In genomic region chr1:228365321-228366061, GRCh38 we compare ENCODE assay signal across 17 cellular contexts. TPM values are rescaled to one million over a fixed set of nuclear protein-coding genes. Genes with fewer than 3 reads are reported as not detected.
DNase-seq lines count a peak whose midpoint lies in the region; ATAC-seq and TF ChIP-seq lines count a peak whose summit lies in the region.
"Had no signal": no experiment of that assay in that cellular context is flagged by ENCODE, and none has a peak within 500 bp of the region (broad histone marks: within the 10 kb centered on the region; RNA-seq: fewer than 3 reads in every experiment).

No MANE protein-coding gene starts in this region.

- intact Hi-C loops in heart left ventricle (cut with DNase I) (no loop called here), tibial artery (cut with DNase I; ENCODE audit: low total_unique reads) (no loop called here)

- WGBS in heart left ventricle, 4 donors = 71 to 80% (median 79%) methylated on average over 11 to 20 of the region's 20 CpGs
- no CpG with 5 or more reads among the region's 20 CpGs for WGBS in neuronal stem cell (ENCODE audit: extremely low coverage in 2 of 2, insufficient read length in 2 of 2, insufficient replicate concordance in 1 of 2), 2 donors

- no peak overlapping the region for H4K8ac ChIP-seq in neuronal stem cell (ENCODE audit: low read depth, low read length)

- TF ChIP-seq CTCF in heart left ventricle (IDR thresholded peaks at IDR 0.05) = no peak
- TF ChIP-seq CTCF in tibial artery (IDR thresholded peaks at IDR 0.05) = no peak
- TF ChIP-seq CTCF in GM20000 (IDR thresholded peaks at IDR 0.05; ENCODE audit: extremely low read depth, missing control alignments) = no peak

- H2BK15ac ChIP-seq in neuronal stem cell (ENCODE audit: low read length) = no peak overlapping the region

- no peak for TF ChIP-seq POLR2A in heart left ventricle (IDR thresholded peaks at IDR 0.05)

- H2BK12ac ChIP-seq in neuronal stem cell (ENCODE audit: low read length) = peak overlapping the region; percentile 73

- no peak overlapping the region for H3K4me3 ChIP-seq in heart left ventricle
- H3K4me3 ChIP-seq in neuronal stem cell (ENCODE audit: low read length in 2 of 2) = no peak overlapping the region
- no peak overlapping the region for H3K4me3 ChIP-seq in tibial artery

- H2BK120ac ChIP-seq in neuronal stem cell (ENCODE audit: low read depth, low read length) = no peak overlapping the region

- DNase-seq in activated naive CD8-positive, alpha-beta T cell treated with anti-CD3 and anti-CD28 coated beads, Interleukin-2, amount 10 ng/mL, durations not matched to agents 7 days and 5 days = peak; percentile 24
- no peak for DNase-seq in activated naive CD8-positive, alpha-beta T cell treated with anti-CD3 and anti-CD28 coated beads, Interleukin-2, amount 50 U/mL, for 24 hours
- peak in 3 of 5 donors; percentile 5 to 28 (median 25) for DNase-seq in heart left ventricle
- DNase-seq in neuronal stem cell (ENCODE audit: low spot score) = no peak
- peak; percentile 16 to 37 for DNase-seq in tibial artery
- no peak for DNase-seq in pons (ENCODE audit: low spot score)
- DNase-seq in effector CD4-positive, alpha-beta T cell = no peak
- no peak for DNase-seq in GM20000 (ENCODE audit: low spot score)
- DNase-seq: COR-L47, KBM-7, NCI-H1436 treated with DMSO at 0.1 percent for 48 hours, NCI-H2081 treated with DMSO at 0.1 percent for 48 hours, NCI-H2227 treated with DMSO at 0.1 percent for 48 hours, NCI-H526 had no signal

- H3K4ac ChIP-seq in neuronal stem cell (ENCODE audit: low read length) = no peak overlapping the region

- peaks cover 4% of the 10 kb centered on the region for H3K79me1 ChIP-seq in neuronal stem cell (ENCODE audit: low read depth, low read length)

- no peak overlapping the region for H3K4me2 ChIP-seq in neuronal stem cell (ENCODE audit: insufficient read depth, low read length, poor library complexity, severe bottlenecking)

- H3K27ac Mint-ChIP-seq in activated naive CD8-positive, alpha-beta T cell treated with anti-CD3 and anti-CD28 coated beads, Interleukin-2, amount 10 ng/mL, durations not matched to agents 7 days and 5 days = no peak overlapping the region
- no peak overlapping the region for H3K27ac Mint-ChIP-seq in activated naive CD8-positive, alpha-beta T cell treated with anti-CD3 and anti-CD28 coated beads, Interleukin-2, amount 50 U/mL, for 24 hours

- peak overlapping the region; percentile 75 for H2BK5ac ChIP-seq in neuronal stem cell (ENCODE audit: low read length)

- H3K18ac ChIP-seq in neuronal stem cell (ENCODE audit: low read length) = peak overlapping the region; percentile 80

- H3K23ac ChIP-seq in neuronal stem cell (ENCODE audit: low read depth, low read length, poor library complexity) = peak overlapping the region; percentile 89

- H3K36me3 ChIP-seq in heart left ventricle (peaks cover 0 to 6% (median 0%) of the 10 kb centered on the region in 9 donors), neuronal stem cell (replicated peaks in 1 of 2; ENCODE audit: control insufficient read depth in 2 of 2, insufficient read depth in 2 of 2, low read length in 2 of 2) (no peaks in the 10 kb centered on the region), tibial artery (no peaks in the 10 kb centered on the region)

- POLR2A ChIA-PET in activated naive CD8-positive, alpha-beta T cell treated with anti-CD3 and anti-CD28 coated beads, Interleukin-2, amount 10 ng/mL, durations not matched to agents 7 days and 5 days (lab: Charles Lee) = no interaction called here

- H2AFZ ChIP-seq in neuronal stem cell (ENCODE audit: low read length) = no peak overlapping the region

- no peaks in the 10 kb centered on the region for H3K9me3 ChIP-seq in heart left ventricle
- no peaks in the 10 kb centered on the region for H3K9me3 ChIP-seq in neuronal stem cell (replicated peaks in 1 of 2; ENCODE audit: control insufficient read depth in 2 of 2, insufficient read depth in 1 of 2, low read depth in 1 of 2, low read length in 2 of 2)
- H3K9me3 ChIP-seq in tibial artery = no peaks in the 10 kb centered on the region

- H3K4me1 ChIP-seq in heart left ventricle = peaks cover 0 to 67% (median 20%) of the 10 kb centered on the region in 12 donors
- no peaks in the 10 kb centered on the region for H3K4me1 ChIP-seq in neuronal stem cell (ENCODE audit: control insufficient read depth in 2 of 2, insufficient read depth in 1 of 2, low read depth in 1 of 2, low read length in 2 of 2)
- H3K4me1 ChIP-seq in tibial artery = no peaks in the 10 kb centered on the region

- H3K36me3 Mint-ChIP-seq in activated naive CD8-positive, alpha-beta T cell treated with anti-CD3 and anti-CD28 coated beads, Interleukin-2, amount 10 ng/mL, durations not matched to agents 7 days and 5 days = no peaks in the 10 kb centered on the region
- H3K36me3 Mint-ChIP-seq in activated naive CD8-positive, alpha-beta T cell treated with anti-CD3 and anti-CD28 coated beads, Interleukin-2, amount 50 U/mL, for 24 hours (ENCODE audit: low read depth) = no peaks in the 10 kb centered on the region

- no peak overlapping the region for H3K4me3 Mint-ChIP-seq in activated naive CD8-positive, alpha-beta T cell treated with anti-CD3 and anti-CD28 coated beads, Interleukin-2, amount 10 ng/mL, durations not matched to agents 7 days and 5 days
- H3K4me3 Mint-ChIP-seq in activated naive CD8-positive, alpha-beta T cell treated with anti-CD3 and anti-CD28 coated beads, Interleukin-2, amount 50 U/mL, for 24 hours = no peak overlapping the region

- H3K4me1 Mint-ChIP-seq in activated naive CD8-positive, alpha-beta T cell treated with anti-CD3 and anti-CD28 coated beads, Interleukin-2, amount 10 ng/mL, durations not matched to agents 7 days and 5 days = no peaks in the 10 kb centered on the region
- H3K4me1 Mint-ChIP-seq in activated naive CD8-positive, alpha-beta T cell treated with anti-CD3 and anti-CD28 coated beads, Interleukin-2, amount 50 U/mL, for 24 hours = no peaks in the 10 kb centered on the region

- no peaks in the 10 kb centered on the region for H3K9me3 Mint-ChIP-seq in activated naive CD8-positive, alpha-beta T cell treated with anti-CD3 and anti-CD28 coated beads, Interleukin-2, amount 10 ng/mL, durations not matched to agents 7 days and 5 days
- no peaks in the 10 kb centered on the region for H3K9me3 Mint-ChIP-seq in activated naive CD8-positive, alpha-beta T cell treated with anti-CD3 and anti-CD28 coated beads, Interleukin-2, amount 50 U/mL, for 24 hours

- no peaks in the 10 kb centered on the region for H3K27me3 Mint-ChIP-seq in activated naive CD8-positive, alpha-beta T cell treated with anti-CD3 and anti-CD28 coated beads, Interleukin-2, amount 10 ng/mL, durations not matched to agents 7 days and 5 days
- no peaks in the 10 kb centered on the region for H3K27me3 Mint-ChIP-seq in activated naive CD8-positive, alpha-beta T cell treated with anti-CD3 and anti-CD28 coated beads, Interleukin-2, amount 50 U/mL, for 24 hours

- no peak overlapping the region for H3K9ac ChIP-seq in neuronal stem cell (ENCODE audit: low read depth, low read length, poor library complexity)

- H3K27ac ChIP-seq in heart left ventricle (peak overlapping the region in 9 of 12 donors; percentile 5 to 96 (median 27)), neuronal stem cell (replicated peaks; ENCODE audit: low read length) (no peak overlapping the region), tibial artery (no peak overlapping the region)
- H3K27ac ChIP-seq: C4-2B, RWPE1 had no signal

- no peaks in the 10 kb centered on the region for H3K27me3 ChIP-seq in heart left ventricle
- peaks cover 0 to 6% (median 0%) of the 10 kb centered on the region in 3 experiments for H3K27me3 ChIP-seq in neuronal stem cell (ENCODE audit: control insufficient read depth in 3 of 3, insufficient read depth in 3 of 3, low read depth in 1 of 3, low read length in 3 of 3)
- peaks cover 0 to 67% of the 10 kb centered on the region in 2 donors for H3K27me3 ChIP-seq in tibial artery

- H3K14ac ChIP-seq in neuronal stem cell (ENCODE audit: low read length) = peak overlapping the region; percentile 38

- ATAC-seq in activated naive CD8-positive, alpha-beta T cell treated with anti-CD3 and anti-CD28 coated beads, Interleukin-2, amount 10 ng/mL, durations not matched to agents 7 days and 5 days (ENCODE audit: low read depth) = no peak
- no peak for ATAC-seq in activated naive CD8-positive, alpha-beta T cell treated with anti-CD3 and anti-CD28 coated beads, Interleukin-2, amount 50 U/mL, for 24 hours
- ATAC-seq in heart left ventricle = no peak
- ATAC-seq: HCT116 had no signal

- H2AK5ac ChIP-seq in neuronal stem cell (ENCODE audit: low read depth, low read length) = no peak overlapping the region

- peak overlapping the region; percentile 24 for H4K91ac ChIP-seq in neuronal stem cell (ENCODE audit: low read depth, low read length, poor library complexity)

RNA-seq across cellular contexts. Expression of gene TRIM11, which starts 41.1 kb away (rescaled TPM):
- 10 to 100 TPM; 66.6 to 73.2 TPM for total RNA-seq in activated naive CD8-positive, alpha-beta T cell treated with anti-CD3 and anti-CD28 coated beads, Interleukin-2, amount 10 ng/mL, durations not matched to agents 7 days and 5 days
- total RNA-seq in heart left ventricle = 10 to 100 TPM in 4 of 9 donors, 1 to 10 TPM in 5; 6.7 to 13.8 (median 8.4) TPM
- polyA plus RNA-seq in heart left ventricle = 1 to 10 TPM; 4.7 to 9.8 TPM
- polyA plus RNA-seq in neuronal stem cell (2013, experiment 1 of 2) = 13.5 TPM
- polyA plus RNA-seq in neuronal stem cell (2013, experiment 2 of 2) = 13.3 TPM

RNA-seq across cellular contexts. Expression of gene TRIM17, which starts 51.2 kb away (rescaled TPM):
- 1 to 10 TPM; 3.4 to 4.3 TPM for total RNA-seq in activated naive CD8-positive, alpha-beta T cell treated with anti-CD3 and anti-CD28 coated beads, Interleukin-2, amount 10 ng/mL, durations not matched to agents 7 days and 5 days
- 1 to 10 TPM in 1 of 9 donors, under 1 TPM in 5, not detected in 3; 0.27 to 1.7 (median 0.57) TPM for total RNA-seq in heart left ventricle
- polyA plus RNA-seq in heart left ventricle = under 1 TPM; 0.08 to 0.11 TPM
- polyA plus RNA-seq in neuronal stem cell (2013, experiment 1 of 2) = 4.1 TPM
- 3.7 TPM for polyA plus RNA-seq in neuronal stem cell (2013, experiment 2 of 2)

Comparison
In these comparisons a context has a peak if more than half of its experiments do, and no peak if none do; other contexts are left out.
1. DNase-seq: peak in activated naive CD8-positive, alpha-beta T cell treated with anti-CD3 and anti-CD28 coated beads, Interleukin-2, amount 10 ng/mL, durations not matched to agents 7 days and 5 days (single experiment), heart left ventricle (3 of 5) and tibial artery (2 of 2); none in activated naive CD8-positive, alpha-beta T cell treated with anti-CD3 and anti-CD28 coated beads, Interleukin-2, amount 50 U/mL, for 24 hours (single experiment), neuronal stem cell (single experiment), pons (single experiment), effector CD4-positive, alpha-beta T cell (single experiment) and GM20000 (single experiment).
2. H3K27ac ChIP-seq: peak in heart left ventricle (9 of 12); none in neuronal stem cell (single experiment) and tibial artery (0 of 2).
3. RNA of gene TRIM11, which starts 41.1 kb away (total RNA-seq): 66.6 to 73.2 TPM in activated naive CD8-positive, alpha-beta T cell treated with anti-CD3 and anti-CD28 coated beads, Interleukin-2, amount 10 ng/mL, durations not matched to agents 7 days and 5 days; 6.7 to 13.8 TPM in heart left ventricle; every median in the first group is over 4 times any median in the second.